16 cellular contexts compared by ENCODE assay signal in the genomic region with DNA sequence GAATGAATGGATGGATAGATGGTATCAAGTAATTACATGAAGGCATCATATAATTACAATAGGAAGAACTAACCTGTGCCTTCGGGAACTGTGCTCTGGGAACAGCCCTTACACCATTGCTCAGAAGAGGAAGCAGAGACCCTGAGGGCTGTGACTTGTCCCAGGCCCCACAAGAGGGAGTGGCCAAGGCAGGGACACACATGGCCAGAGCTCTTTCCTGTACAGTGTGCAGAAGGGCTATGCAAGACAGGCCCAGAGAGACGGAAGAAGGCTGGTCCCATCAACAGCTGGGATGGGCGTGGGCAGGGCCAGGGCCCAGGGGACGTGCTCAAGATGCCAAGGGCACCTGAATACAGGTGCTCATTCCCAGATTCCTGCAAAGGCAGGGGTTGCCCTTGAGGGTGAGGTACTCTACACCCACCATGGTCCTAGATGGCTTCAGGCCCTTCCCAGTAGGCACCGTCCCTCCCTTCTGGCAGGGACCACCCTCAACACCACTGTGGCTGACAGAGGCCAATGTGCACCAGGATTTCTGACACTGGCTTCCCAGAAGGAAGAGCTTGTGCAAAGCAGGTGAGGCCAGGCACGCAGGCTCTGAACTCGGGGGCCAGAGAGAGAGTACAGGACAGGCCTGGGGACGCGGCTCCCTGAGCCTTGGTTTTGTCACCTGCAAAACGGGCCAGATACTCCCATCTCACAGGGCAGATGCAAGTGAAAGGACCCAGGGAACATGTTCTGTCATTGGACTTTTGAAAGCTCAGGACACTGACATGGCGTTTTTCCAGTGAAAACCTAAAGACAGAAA. TPM values are rescaled to one million over a fixed set of nuclear protein-coding genes. Genes with fewer than 3 reads are reported as not detected.
A peak's percentile ranks its signal among the peaks of the same experiment; 100 is the strongest.
DNase-seq lines count a peak whose midpoint lies in the region; ATAC-seq and TF ChIP-seq lines count a peak whose summit lies in the region.
"Had no signal": no experiment of that assay in that cellular context is flagged by ENCODE, and none has a peak within 500 bp of the region (broad histone marks: within the 10 kb centered on the region; RNA-seq: fewer than 3 reads in every experiment).

No MANE protein-coding gene starts in this region.

- POLR2A ChIA-PET in RWPE1 (lab: Yijun Ruan, JAX; ENCODE audit: low non-redundant PET): no interaction called here

- peaks cover 37% of the 10 kb centered on the region for H3K27me3 Mint-ChIP-seq in activated T-cell treated with anti-CD3 and anti-CD28 coated beads, Interleukin-2, amount 50 U/mL, for 4 hours (ENCODE audit: low read depth)

- peaks cover 5% of the 10 kb centered on the region for H3K9me3 Mint-ChIP-seq in activated T-cell treated with anti-CD3 and anti-CD28 coated beads, Interleukin-2, amount 50 U/mL, for 4 hours

- no peak for DNase-seq in activated T-cell treated with anti-CD3 and anti-CD28 coated beads, Interleukin-2, amount 50 U/mL, for 4 hours
- DNase-seq in activated T-cell treated with anti-CD3 and anti-CD28 coated beads, Interleukin-2, amount 50 U/mL, for 1 hour: no peak
- DNase-seq in RWPE1 (ENCODE audit: low spot score) (no peak), fibroblast of the aortic adventitia (ENCODE audit: low read depth) (no peak), skeletal muscle cell (ENCODE audit: low read depth) (no peak), NCI-H524 (lab: John Stamatoyannopoulos, UW) (no peak), nucleus accumbens (lab: John Stamatoyannopoulos, UW) (no peak), LoVo (ENCODE audit: low spot score) (no peak)
- DNase-seq: ACHN; activated T-cell treated with anti-CD3 and anti-CD28 coated beads, Interleukin-2, amount 50 U/mL, for 24 hours; DMS153; effector CD8-positive, alpha-beta T cell; Karpas-422; left cardiac atrium; NCI-H2171 treated with DMSO at 0.1 percent for 48 hours had no signal

- CTCF ChIA-PET in RWPE1 (lab: Yijun Ruan, JAX): no interaction called here

- peak overlapping the region; percentile 87 for H3K27ac ChIP-seq in RWPE1
- H3K27ac ChIP-seq: neutrophil had no signal

- no peak for ATAC-seq in activated T-cell treated with anti-CD3 and anti-CD28 coated beads, Interleukin-2, amount 50 U/mL, for 4 hours
- ATAC-seq: left cardiac atrium had no signal

- peaks cover 7% of the 10 kb centered on the region for H3K4me1 Mint-ChIP-seq in activated T-cell treated with anti-CD3 and anti-CD28 coated beads, Interleukin-2, amount 50 U/mL, for 4 hours (ENCODE audit: low read depth)

- peak overlapping the region; percentile 24 for H3K4me3 Mint-ChIP-seq in activated T-cell treated with anti-CD3 and anti-CD28 coated beads, Interleukin-2, amount 50 U/mL, for 4 hours

- H3K36me3 Mint-ChIP-seq in activated T-cell treated with anti-CD3 and anti-CD28 coated beads, Interleukin-2, amount 50 U/mL, for 4 hours (ENCODE audit: insufficient read depth): no peaks in the 10 kb centered on the region

- H3K4me3 ChIP-seq in fibroblast of the aortic adventitia (ENCODE audit: low read depth, low read length): peak overlapping the region; percentile 80
- H3K4me3 ChIP-seq in skeletal muscle cell (ENCODE audit: low read depth, low read length): peak overlapping the region; percentile 76

- no peak for TF ChIP-seq CTCF in RWPE1 (conservative IDR thresholded peaks at IDR 0.05; ENCODE audit: low read depth)
- no peak for TF ChIP-seq CTCF in fibroblast of the aortic adventitia (IDR thresholded peaks at IDR 0.05; ENCODE audit: insufficient read depth, low read length)

RNA-seq across cellular contexts. Expression of a gene that starts 1.7 kb away (rescaled TPM):
- under 1 TPM; 0.63 to 0.78 (median 0.76) TPM for total RNA-seq in activated T-cell treated with anti-CD3 and anti-CD28 coated beads, Interleukin-2, amount 50 U/mL, for 4 hours
- total RNA-seq in fibroblast of the aortic adventitia (ENCODE audit: low replicate concordance): 15.5 and 17.1 TPM in 2 replicates

RNA-seq across cellular contexts. Expression of a gene that starts 4.3 kb away (rescaled TPM):
- 1 to 10 TPM; 1.1 to 3.0 (median 1.4) TPM for total RNA-seq in activated T-cell treated with anti-CD3 and anti-CD28 coated beads, Interleukin-2, amount 50 U/mL, for 4 hours
- total RNA-seq in fibroblast of the aortic adventitia (ENCODE audit: low replicate concordance): 58.2 and 127 TPM in 2 replicates

Comparison
In these comparisons a context has a peak if more than half of its experiments do, and no peak if none do; other contexts are left out.
1. RNA of a gene that starts 4.3 kb away (total RNA-seq): 58.2 to 127 TPM in fibroblast of the aortic adventitia; 1.1 to 3.0 TPM in activated T-cell treated with anti-CD3 and anti-CD28 coated beads, Interleukin-2, amount 50 U/mL, for 4 hours; every median in the first group is over 10 times any median in the second.